In the genomic region with DNA sequence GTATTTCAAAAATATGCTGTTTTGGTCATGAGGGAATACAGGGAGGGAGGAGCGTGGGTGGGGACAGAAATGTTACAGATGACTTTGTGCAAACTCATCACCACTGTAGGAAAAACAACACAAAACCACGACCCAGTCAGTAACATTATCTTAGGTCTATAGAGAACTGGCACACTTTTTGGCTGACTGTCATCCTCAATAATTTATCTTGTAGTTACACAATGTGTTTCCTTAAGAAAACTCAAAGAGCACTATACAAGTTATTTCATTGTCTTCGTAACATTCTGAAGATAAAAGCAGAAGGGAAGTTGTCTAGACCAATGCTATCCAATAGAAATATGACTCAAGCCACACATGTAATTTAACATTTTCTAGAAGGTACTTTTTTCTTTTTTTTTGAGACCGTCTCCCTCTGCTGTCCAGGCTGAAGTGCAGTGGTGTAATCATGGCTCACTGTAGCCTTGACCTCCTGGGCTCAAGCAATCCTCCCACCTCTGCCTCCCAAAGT, we compare ENCODE assay signal across 1 cellular context.
TF ChIP-seq lines count a peak whose summit lies in the region.

No MANE protein-coding gene starts in this region.

TF ChIP-seq in GM23338, 12 proteins besides CTCF, POLR2A, EP300 and RAD21 (continued from another document):
- TF ChIP-seq, protein P1, sequence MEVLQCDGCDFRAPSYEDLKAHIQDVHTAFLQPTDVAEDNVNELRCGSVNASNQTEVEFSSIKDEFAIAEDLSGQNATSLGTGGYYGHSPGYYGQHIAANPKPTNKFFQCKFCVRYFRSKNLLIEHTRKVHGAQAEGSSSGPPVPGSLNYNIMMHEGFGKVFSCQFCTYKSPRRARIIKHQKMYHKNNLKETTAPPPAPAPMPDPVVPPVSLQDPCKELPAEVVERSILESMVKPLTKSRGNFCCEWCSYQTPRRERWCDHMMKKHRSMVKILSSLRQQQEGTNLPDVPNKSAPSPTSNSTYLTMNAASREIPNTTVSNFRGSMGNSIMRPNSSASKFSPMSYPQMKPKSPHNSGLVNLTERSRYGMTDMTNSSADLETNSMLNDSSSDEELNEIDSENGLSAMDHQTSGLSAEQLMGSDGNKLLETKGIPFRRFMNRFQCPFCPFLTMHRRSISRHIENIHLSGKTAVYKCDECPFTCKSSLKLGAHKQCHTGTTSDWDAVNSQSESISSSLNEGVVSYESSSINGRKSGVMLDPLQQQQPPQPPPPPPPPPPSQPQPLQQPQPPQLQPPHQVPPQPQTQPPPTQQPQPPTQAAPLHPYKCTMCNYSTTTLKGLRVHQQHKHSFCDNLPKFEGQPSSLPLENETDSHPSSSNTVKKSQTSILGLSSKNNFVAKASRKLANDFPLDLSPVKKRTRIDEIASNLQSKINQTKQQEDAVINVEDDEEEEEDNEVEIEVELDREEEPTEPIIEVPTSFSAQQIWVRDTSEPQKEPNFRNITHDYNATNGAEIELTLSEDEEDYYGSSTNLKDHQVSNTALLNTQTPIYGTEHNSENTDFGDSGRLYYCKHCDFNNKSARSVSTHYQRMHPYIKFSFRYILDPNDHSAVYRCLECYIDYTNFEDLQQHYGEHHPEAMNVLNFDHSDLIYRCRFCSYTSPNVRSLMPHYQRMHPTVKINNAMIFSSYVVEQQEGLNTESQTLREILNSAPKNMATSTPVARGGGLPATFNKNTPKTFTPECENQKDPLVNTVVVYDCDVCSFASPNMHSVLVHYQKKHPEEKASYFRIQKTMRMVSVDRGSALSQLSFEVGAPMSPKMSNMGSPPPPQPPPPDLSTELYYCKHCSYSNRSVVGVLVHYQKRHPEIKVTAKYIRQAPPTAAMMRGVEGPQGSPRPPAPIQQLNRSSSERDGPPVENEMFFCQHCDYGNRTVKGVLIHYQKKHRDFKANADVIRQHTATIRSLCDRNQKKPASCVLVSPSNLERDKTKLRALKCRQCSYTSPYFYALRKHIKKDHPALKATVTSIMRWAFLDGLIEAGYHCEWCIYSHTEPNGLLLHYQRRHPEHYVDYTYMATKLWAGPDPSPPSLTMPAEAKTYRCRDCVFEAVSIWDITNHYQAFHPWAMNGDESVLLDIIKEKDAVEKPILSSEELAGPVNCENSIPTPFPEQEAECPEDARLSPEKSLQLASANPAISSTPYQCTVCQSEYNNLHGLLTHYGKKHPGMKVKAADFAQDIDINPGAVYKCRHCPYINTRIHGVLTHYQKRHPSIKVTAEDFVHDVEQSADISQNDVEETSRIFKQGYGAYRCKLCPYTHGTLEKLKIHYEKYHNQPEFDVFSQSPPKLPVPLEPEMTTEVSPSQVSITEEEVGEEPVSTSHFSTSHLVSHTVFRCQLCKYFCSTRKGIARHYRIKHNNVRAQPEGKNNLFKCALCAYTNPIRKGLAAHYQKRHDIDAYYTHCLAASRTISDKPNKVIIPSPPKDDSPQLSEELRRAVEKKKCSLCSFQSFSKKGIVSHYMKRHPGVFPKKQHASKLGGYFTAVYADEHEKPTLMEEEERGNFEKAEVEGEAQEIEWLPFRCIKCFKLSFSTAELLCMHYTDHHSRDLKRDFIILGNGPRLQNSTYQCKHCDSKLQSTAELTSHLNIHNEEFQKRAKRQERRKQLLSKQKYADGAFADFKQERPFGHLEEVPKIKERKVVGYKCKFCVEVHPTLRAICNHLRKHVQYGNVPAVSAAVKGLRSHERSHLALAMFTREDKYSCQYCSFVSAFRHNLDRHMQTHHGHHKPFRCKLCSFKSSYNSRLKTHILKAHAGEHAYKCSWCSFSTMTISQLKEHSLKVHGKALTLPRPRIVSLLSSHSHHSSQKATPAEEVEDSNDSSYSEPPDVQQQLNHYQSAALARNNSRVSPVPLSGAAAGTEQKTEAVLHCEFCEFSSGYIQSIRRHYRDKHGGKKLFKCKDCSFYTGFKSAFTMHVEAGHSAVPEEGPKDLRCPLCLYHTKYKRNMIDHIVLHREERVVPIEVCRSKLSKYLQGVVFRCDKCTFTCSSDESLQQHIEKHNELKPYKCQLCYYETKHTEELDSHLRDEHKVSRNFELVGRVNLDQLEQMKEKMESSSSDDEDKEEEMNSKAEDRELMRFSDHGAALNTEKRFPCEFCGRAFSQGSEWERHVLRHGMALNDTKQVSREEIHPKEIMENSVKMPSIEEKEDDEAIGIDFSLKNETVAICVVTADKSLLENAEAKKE (CRISPR knock-in tag; IDR thresholded peaks at IDR 0.05), result no peak
- no peak for TF ChIP-seq ZNF331 (CRISPR knock-in tag; IDR thresholded peaks at IDR 0.05; ENCODE audit: low read depth)
- no peak for TF ChIP-seq CREB1 (CRISPR knock-in tag; IDR thresholded peaks at IDR 0.05; ENCODE audit: low read depth)
- TF ChIP-seq, protein P2, sequence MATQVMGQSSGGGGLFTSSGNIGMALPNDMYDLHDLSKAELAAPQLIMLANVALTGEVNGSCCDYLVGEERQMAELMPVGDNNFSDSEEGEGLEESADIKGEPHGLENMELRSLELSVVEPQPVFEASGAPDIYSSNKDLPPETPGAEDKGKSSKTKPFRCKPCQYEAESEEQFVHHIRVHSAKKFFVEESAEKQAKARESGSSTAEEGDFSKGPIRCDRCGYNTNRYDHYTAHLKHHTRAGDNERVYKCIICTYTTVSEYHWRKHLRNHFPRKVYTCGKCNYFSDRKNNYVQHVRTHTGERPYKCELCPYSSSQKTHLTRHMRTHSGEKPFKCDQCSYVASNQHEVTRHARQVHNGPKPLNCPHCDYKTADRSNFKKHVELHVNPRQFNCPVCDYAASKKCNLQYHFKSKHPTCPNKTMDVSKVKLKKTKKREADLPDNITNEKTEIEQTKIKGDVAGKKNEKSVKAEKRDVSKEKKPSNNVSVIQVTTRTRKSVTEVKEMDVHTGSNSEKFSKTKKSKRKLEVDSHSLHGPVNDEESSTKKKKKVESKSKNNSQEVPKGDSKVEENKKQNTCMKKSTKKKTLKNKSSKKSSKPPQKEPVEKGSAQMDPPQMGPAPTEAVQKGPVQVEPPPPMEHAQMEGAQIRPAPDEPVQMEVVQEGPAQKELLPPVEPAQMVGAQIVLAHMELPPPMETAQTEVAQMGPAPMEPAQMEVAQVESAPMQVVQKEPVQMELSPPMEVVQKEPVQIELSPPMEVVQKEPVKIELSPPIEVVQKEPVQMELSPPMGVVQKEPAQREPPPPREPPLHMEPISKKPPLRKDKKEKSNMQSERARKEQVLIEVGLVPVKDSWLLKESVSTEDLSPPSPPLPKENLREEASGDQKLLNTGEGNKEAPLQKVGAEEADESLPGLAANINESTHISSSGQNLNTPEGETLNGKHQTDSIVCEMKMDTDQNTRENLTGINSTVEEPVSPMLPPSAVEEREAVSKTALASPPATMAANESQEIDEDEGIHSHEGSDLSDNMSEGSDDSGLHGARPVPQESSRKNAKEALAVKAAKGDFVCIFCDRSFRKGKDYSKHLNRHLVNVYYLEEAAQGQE (IDR thresholded peaks at IDR 0.05; ENCODE audit: unreplicated experiment), result no peak
- no peak for TF ChIP-seq POLR2AphosphoS5 (IDR thresholded peaks at IDR 0.05; ENCODE audit: low read depth)
- TF ChIP-seq ZNF114 (CRISPR knock-in tag; IDR thresholded peaks at IDR 0.05), result no peak
- no peak for TF ChIP-seq EZH2phosphoT487 (IDR thresholded peaks at IDR 0.05; ENCODE audit: unreplicated experiment)
- TF ChIP-seq NANOG (IDR thresholded peaks at IDR 0.05; ENCODE audit: borderline replicate concordance), result no peak
- no peak for TF ChIP-seq JUNB (IDR thresholded peaks at IDR 0.05; ENCODE audit: unreplicated experiment)
- TF ChIP-seq STAT1 (IDR thresholded peaks at IDR 0.05; ENCODE audit: unreplicated experiment), result no peak
- TF ChIP-seq, protein P3, sequence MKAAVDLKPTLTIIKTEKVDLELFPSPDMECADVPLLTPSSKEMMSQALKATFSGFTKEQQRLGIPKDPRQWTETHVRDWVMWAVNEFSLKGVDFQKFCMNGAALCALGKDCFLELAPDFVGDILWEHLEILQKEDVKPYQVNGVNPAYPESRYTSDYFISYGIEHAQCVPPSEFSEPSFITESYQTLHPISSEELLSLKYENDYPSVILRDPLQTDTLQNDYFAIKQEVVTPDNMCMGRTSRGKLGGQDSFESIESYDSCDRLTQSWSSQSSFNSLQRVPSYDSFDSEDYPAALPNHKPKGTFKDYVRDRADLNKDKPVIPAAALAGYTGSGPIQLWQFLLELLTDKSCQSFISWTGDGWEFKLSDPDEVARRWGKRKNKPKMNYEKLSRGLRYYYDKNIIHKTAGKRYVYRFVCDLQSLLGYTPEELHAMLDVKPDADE (IDR thresholded peaks at IDR 0.05), result no peak
TF ChIP-seq in GM23338: peak in this region for 0.
